Comparison of ENCODE assay signal across 11 cellular contexts in the genomic region with DNA sequence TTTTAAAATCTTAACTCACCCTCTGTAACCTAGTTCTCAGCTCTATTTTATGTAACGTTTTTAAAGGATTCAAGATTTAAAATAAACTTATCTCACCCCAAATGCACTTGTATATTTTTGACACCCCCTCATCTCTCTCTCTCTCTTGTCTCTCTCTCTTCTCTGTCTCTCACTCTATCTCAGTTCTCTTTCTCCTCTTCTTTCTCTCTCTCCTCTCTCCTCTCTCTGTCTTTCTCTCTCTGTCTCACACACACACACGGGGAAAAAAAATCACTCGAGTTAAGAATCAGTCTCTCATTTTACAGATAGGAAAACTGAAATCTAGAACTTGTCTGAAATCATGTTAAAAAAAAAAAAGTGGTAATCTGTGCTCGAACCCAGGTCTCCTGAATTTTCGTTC.
DNase-seq lines count a peak whose midpoint lies in the region; ATAC-seq and TF ChIP-seq lines count a peak whose summit lies in the region.
"Had no signal": no experiment of that assay in that cellular context is flagged by ENCODE, and none has a peak within 500 bp of the region (broad histone marks: within the 10 kb centered on the region; RNA-seq: fewer than 3 reads in every experiment).

No MANE protein-coding gene starts in this region.

- H3K27me3 ChIP-seq in PC-3 (ENCODE audit: low read length) (no peaks in the 10 kb centered on the region), mesenchymal stem cell (ENCODE audit: control insufficient read depth in 1 of 2, insufficient read depth in 1 of 2, low read length in 2 of 2) (no peaks in the 10 kb centered on the region), subcutaneous abdominal adipose tissue (ENCODE audit: control insufficient read depth in 5 of 5, insufficient read depth in 4 of 5, low read length in 5 of 5) (no peaks in the 10 kb centered on the region)

- no peak overlapping the region for H4K8ac ChIP-seq in mesenchymal stem cell (ENCODE audit: low read length)

- no peak overlapping the region for H3K14ac ChIP-seq in mesenchymal stem cell (ENCODE audit: low read length in 2 of 2)

- H3K9ac ChIP-seq in PC-3 (ENCODE audit: low read length) = peak overlapping the region; percentile 82
- H3K9ac ChIP-seq in mesenchymal stem cell (ENCODE audit: low read length) = peak overlapping the region; percentile 31
- no peak overlapping the region for H3K9ac ChIP-seq in subcutaneous abdominal adipose tissue (ENCODE audit: low read length in 5 of 5)

- H3K9me3 ChIP-seq in PC-3 (ENCODE audit: low read length) (no peaks in the 10 kb centered on the region), mesenchymal stem cell (ENCODE audit: control insufficient read depth, low read length) (no peaks in the 10 kb centered on the region), subcutaneous abdominal adipose tissue (ENCODE audit: control insufficient read depth in 5 of 5, low read length in 5 of 5) (no peaks in the 10 kb centered on the region)

- no peak overlapping the region for H3K18ac ChIP-seq in mesenchymal stem cell (ENCODE audit: low read depth in 1 of 2, low read length in 2 of 2)

- H3K4ac ChIP-seq in mesenchymal stem cell (ENCODE audit: low read depth in 1 of 2, low read length in 2 of 2) = no peak overlapping the region

- no peaks in the 10 kb centered on the region for H3K36me3 ChIP-seq in PC-3 (ENCODE audit: low read depth, low read length)
- no peaks in the 10 kb centered on the region for H3K36me3 ChIP-seq in mesenchymal stem cell (ENCODE audit: control insufficient read depth in 1 of 2, insufficient read depth in 2 of 2, low read depth in 1 of 2, low read length in 2 of 2)
- no peaks in the 10 kb centered on the region for H3K36me3 ChIP-seq in subcutaneous abdominal adipose tissue (ENCODE audit: control insufficient read depth in 5 of 5, insufficient read depth in 5 of 5, low read length in 5 of 5)

- H2BK120ac ChIP-seq in mesenchymal stem cell (ENCODE audit: low read depth, low read length) = no peak overlapping the region

- H2BK5ac ChIP-seq in mesenchymal stem cell (ENCODE audit: low read depth, low read length, poor library complexity, severe bottlenecking) = peak overlapping the region; percentile 37

- H3K4me3 ChIP-seq in PC-3 (ENCODE audit: low read length) (peak overlapping the region; percentile 46), mesenchymal stem cell (ENCODE audit: insufficient read depth in 1 of 2, low read depth in 1 of 2, low read length in 2 of 2) (no peak overlapping the region), subcutaneous abdominal adipose tissue (ENCODE audit: low read depth in 1 of 5, low read length in 5 of 5) (no peak overlapping the region)
- H3K4me3 ChIP-seq: GM12878, lung had no signal

- peaks cover 77% of the 10 kb centered on the region for H3K4me1 ChIP-seq in PC-3 (ENCODE audit: insufficient read depth, low read length)
- peaks cover 17% of the 10 kb centered on the region for H3K4me1 ChIP-seq in mesenchymal stem cell (ENCODE audit: control insufficient read depth, insufficient read depth, low read depth, low read length)
- peaks cover 5 to 49% (median 41%) of the 10 kb centered on the region in 5 donors for H3K4me1 ChIP-seq in subcutaneous abdominal adipose tissue (ENCODE audit: control insufficient read depth in 5 of 5, insufficient read depth in 5 of 5, low read length in 5 of 5)

- H3F3A ChIP-seq in PC-3 (ENCODE audit: low read length, unreplicated experiment) = peaks cover 10% of the 10 kb centered on the region

- no peak for ATAC-seq in PC-3
- no peak for ATAC-seq in HG02623 (IDR thresholded peaks at IDR 0.05; ENCODE audit: unreplicated experiment)
- ATAC-seq: GM12878 had no signal

- H2AK5ac ChIP-seq in mesenchymal stem cell (ENCODE audit: low read length, severe bottlenecking) = no peak overlapping the region

- no peak overlapping the region for H4K91ac ChIP-seq in mesenchymal stem cell (ENCODE audit: low read length)

- no peaks in the 10 kb centered on the region for H3K9me2 ChIP-seq in PC-3 (replicated peaks; ENCODE audit: low read length)

- WGBS in mesenchymal stem cell = 31% methylated on average over 3 of the region's 5 CpGs

- peaks cover 7% of the 10 kb centered on the region for H3K79me1 ChIP-seq in mesenchymal stem cell (replicated peaks; ENCODE audit: low read length, poor library complexity, severe bottlenecking)

- H3K23ac ChIP-seq in mesenchymal stem cell (ENCODE audit: low read length in 2 of 2) = no peak overlapping the region

- no peak for TF ChIP-seq CTCF in PC-3 (conservative IDR thresholded peaks at IDR 0.05; ENCODE audit: low read depth, low read length)

- H2AFZ ChIP-seq in PC-3 (ENCODE audit: low read length) (peak overlapping the region; percentile 38), mesenchymal stem cell (ENCODE audit: low read depth, low read length) (no peak overlapping the region)

- H3K27ac ChIP-seq in PC-3 (ENCODE audit: low read length) (peak overlapping the region; percentile 96), caudate nucleus (ENCODE audit: low read depth, low read length) (peak overlapping the region; percentile 94), mesenchymal stem cell (ENCODE audit: low read length, poor library complexity, severe bottlenecking) (peak overlapping the region; percentile 70), subcutaneous abdominal adipose tissue (ENCODE audit: low read depth, low read length) (peak overlapping the region; percentile 32)

- POLR2A ChIA-PET in PC-3 (lab: Charles Lee; ENCODE audit: unreplicated experiment) = interaction anchor here (0.6 to 0.7 kb wide), 2 partner anchors 109 to 929 kb away, joined by 3 to 6 read pairs; a partner anchor contains a TSS

- DNase-seq in PC-3 = no peak
- DNase-seq in caudate nucleus (lab: John Stamatoyannopoulos, UW) = no peak
- no peak for DNase-seq in mesenchymal stem cell
- no peak for DNase-seq in H4 (ENCODE audit: low spot score)
- DNase-seq in NCI-H1105 treated with DMSO at 0.1 percent for 48 hours (lab: John Stamatoyannopoulos, UW) = no peak
- no peak for DNase-seq in T-helper 1 cell
- DNase-seq: NCI-H2171 treated with DMSO at 0.1 percent for 48 hours had no signal

- H3K79me2 ChIP-seq in PC-3 (ENCODE audit: low read length) = peaks cover 43% of the 10 kb centered on the region

- TSS peak; percentile 65 for BruUV-seq in PC-3 (replicated peaks; lab: Mats Ljungman, UMichigan)

- no peak overlapping the region for H2BK15ac ChIP-seq in mesenchymal stem cell (ENCODE audit: low read depth, poor library complexity, severe bottlenecking)

- no peaks in the 10 kb centered on the region for H4K20me1 ChIP-seq in PC-3 (ENCODE audit: low read length)

- peak overlapping the region; percentile 96 for H3K4me2 ChIP-seq in PC-3 (ENCODE audit: low read length)
- no peak overlapping the region for H3K4me2 ChIP-seq in mesenchymal stem cell (ENCODE audit: low read length, poor library complexity, severe bottlenecking)

- intact Hi-C loops in PC-3 (cut with micrococcal nuclease) = loop anchor here (2.0 to 10.0 kb wide), 3 partner anchors 108 to 520 kb away; a partner anchor contains a TSS

- CTCF ChIA-PET in PC-3 (lab: Charles Lee) = interaction anchor here (0.5 to 1.3 kb wide), 3 partner anchors 10 to 522 kb away, joined by 3 to 7 read pairs (median 3); no protein-coding TSS in a partner anchor

- no peak overlapping the region for H2BK12ac ChIP-seq in mesenchymal stem cell (ENCODE audit: low read length in 2 of 2)

Comparison
In these comparisons a context has a peak if more than half of its experiments do, and no peak if none do; other contexts are left out.
1. H3K27ac ChIP-seq: peak in every context shown above with its lines; median percentile 96 in PC-3; 94 in caudate nucleus; 70 in mesenchymal stem cell; 32 in subcutaneous abdominal adipose tissue.
2. H3K9ac ChIP-seq: peak in PC-3 (single experiment) and mesenchymal stem cell (single experiment); none in subcutaneous abdominal adipose tissue (0 of 5).